ENCODE assay signal across 1 cellular context in the genomic region with DNA sequence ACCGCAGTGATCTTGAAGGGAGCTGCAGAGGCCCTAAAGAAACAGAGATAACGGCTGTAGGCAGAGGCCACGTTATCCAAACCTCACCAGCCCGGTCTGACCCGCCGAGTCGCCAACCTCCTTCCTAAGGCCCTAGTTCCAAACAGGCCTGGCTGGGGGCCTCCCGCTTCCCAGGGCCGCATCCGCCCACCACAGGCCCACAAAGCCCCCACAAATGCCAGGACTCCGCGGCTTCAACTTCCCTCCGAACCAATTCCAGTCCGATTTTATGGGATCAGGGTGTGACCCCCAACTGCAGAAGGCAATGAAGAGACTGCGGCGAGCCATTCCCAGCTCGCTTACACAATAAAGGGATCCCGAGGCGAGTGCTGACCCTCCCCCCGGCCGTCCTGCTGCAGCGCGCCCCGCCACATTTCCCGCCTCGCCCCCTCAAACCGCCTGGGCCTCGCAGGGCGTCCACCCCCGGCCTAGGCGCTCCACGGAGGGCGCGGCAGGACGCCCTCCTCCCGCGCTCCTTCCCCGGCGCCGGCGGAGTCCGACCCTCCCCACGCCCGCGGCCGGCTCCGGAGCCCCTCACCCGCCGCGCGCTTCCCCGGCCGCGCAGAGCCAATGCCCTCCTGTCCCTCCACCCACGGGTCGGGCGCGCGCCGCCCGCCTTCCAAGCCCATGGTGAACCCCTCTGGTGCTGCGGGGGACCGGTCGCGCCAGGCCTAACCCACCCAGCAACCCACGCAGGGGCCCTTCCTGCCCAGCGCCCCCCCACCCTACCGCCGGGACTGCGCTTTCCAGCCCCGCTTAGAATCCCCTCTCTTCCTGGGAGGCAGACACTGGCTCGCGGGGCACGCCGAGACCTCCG.
TF ChIP-seq lines count a peak whose summit lies in the region.

No MANE protein-coding gene starts in this region.

TF ChIP-seq in HepG2, 621 proteins besides CTCF, POLR2A, EP300 and RAD21 (continues in another document):
- TF ChIP-seq, protein P1, sequence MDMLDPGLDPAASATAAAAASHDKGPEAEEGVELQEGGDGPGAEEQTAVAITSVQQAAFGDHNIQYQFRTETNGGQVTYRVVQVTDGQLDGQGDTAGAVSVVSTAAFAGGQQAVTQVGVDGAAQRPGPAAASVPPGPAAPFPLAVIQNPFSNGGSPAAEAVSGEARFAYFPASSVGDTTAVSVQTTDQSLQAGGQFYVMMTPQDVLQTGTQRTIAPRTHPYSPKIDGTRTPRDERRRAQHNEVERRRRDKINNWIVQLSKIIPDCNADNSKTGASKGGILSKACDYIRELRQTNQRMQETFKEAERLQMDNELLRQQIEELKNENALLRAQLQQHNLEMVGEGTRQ (IDR thresholded peaks at IDR 0.05; ENCODE audit: low read depth, low read length): no peak
- TF ChIP-seq, protein P1 (CRISPR knock-in tag; IDR thresholded peaks at IDR 0.05; ENCODE audit: borderline replicate concordance): no peak
- 0 out of 2 replicates have a peak, but pooled peaks have one; percentile 19 for TF ChIP-seq ZNF777 (CRISPR knock-in tag; IDR thresholded peaks at IDR 0.05)
- TF ChIP-seq, protein P2, sequence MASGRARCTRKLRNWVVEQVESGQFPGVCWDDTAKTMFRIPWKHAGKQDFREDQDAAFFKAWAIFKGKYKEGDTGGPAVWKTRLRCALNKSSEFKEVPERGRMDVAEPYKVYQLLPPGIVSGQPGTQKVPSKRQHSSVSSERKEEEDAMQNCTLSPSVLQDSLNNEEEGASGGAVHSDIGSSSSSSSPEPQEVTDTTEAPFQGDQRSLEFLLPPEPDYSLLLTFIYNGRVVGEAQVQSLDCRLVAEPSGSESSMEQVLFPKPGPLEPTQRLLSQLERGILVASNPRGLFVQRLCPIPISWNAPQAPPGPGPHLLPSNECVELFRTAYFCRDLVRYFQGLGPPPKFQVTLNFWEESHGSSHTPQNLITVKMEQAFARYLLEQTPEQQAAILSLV (CRISPR knock-in tag; IDR thresholded peaks at IDR 0.05; ENCODE audit: borderline replicate concordance): peak; percentile 31; the same call in 1 of the 2 replicates
- TF ChIP-seq PRDM4 (CRISPR knock-in tag; IDR thresholded peaks at IDR 0.05; ENCODE audit: borderline replicate concordance): no peak
- TF ChIP-seq ASH2L (IDR thresholded peaks at IDR 0.05; ENCODE audit: insufficient read length, low read depth, low read length): peak; percentile 24
- TF ChIP-seq, protein P3, sequence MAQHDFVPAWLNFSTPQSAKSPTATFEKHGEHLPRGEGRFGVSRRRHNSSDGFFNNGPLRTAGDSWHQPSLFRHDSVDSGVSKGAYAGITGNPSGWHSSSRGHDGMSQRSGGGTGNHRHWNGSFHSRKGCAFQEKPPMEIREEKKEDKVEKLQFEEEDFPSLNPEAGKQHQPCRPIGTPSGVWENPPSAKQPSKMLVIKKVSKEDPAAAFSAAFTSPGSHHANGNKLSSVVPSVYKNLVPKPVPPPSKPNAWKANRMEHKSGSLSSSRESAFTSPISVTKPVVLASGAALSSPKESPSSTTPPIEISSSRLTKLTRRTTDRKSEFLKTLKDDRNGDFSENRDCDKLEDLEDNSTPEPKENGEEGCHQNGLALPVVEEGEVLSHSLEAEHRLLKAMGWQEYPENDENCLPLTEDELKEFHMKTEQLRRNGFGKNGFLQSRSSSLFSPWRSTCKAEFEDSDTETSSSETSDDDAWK (CRISPR knock-in tag; IDR thresholded peaks at IDR 0.05): no peak
- TF ChIP-seq FLYWCH1 (CRISPR knock-in tag; IDR thresholded peaks at IDR 0.05): no peak
- TF ChIP-seq ZNF546 (CRISPR knock-in tag; conservative IDR thresholded peaks at IDR 0.05): no peak
- no peak for TF ChIP-seq CREB1 (IDR thresholded peaks at IDR 0.05)
- no peak for TF ChIP-seq CREB1 (CRISPR knock-in tag; IDR thresholded peaks at IDR 0.05)
- 0 out of 2 replicates have a peak, but pooled peaks have one; percentile 6 for TF ChIP-seq NR0B2 (CRISPR knock-in tag; IDR thresholded peaks at IDR 0.05)
- TF ChIP-seq ZNF513 (CRISPR knock-in tag; conservative IDR thresholded peaks at IDR 0.05): no peak
- peak; percentile 49; the same call in 1 of the 2 replicates for TF ChIP-seq CEBPB (IDR thresholded peaks at IDR 0.05; ENCODE audit: borderline replicate concordance, low read depth, low read length)
- no peak for TF ChIP-seq FIP1L1 (IDR thresholded peaks at IDR 0.05; ENCODE audit: borderline replicate concordance, insufficient read depth, low read depth, low read length)
- no peak for TF ChIP-seq HOMEZ (CRISPR knock-in tag; IDR thresholded peaks at IDR 0.05; ENCODE audit: low read depth)
- TF ChIP-seq SRY (CRISPR knock-in tag; IDR thresholded peaks at IDR 0.05): peak; percentile 49; the same call in 1 of the 2 replicates
- TF ChIP-seq THAP7 (CRISPR knock-in tag; IDR thresholded peaks at IDR 0.05): no peak
- TF ChIP-seq ZFP82 (CRISPR knock-in tag; IDR thresholded peaks at IDR 0.05; ENCODE audit: borderline replicate concordance): peak; percentile 69; the same call in 1 of the 2 replicates
- TF ChIP-seq FOXP1 (IDR thresholded peaks at IDR 0.05): no peak
- no peak for TF ChIP-seq FOXP1 (CRISPR knock-in tag; IDR thresholded peaks at IDR 0.05)
- TF ChIP-seq ZNF468 (CRISPR knock-in tag; IDR thresholded peaks at IDR 0.05): no peak
- no peak for TF ChIP-seq ZNF44 (CRISPR knock-in tag; IDR thresholded peaks at IDR 0.05)
- TF ChIP-seq KDM5A (IDR thresholded peaks at IDR 0.05; ENCODE audit: borderline replicate concordance, low read length): no peak
- 0 out of 2 replicates have a peak, but pooled peaks have one; percentile 2 for TF ChIP-seq ZNF552 (CRISPR knock-in tag; IDR thresholded peaks at IDR 0.05; ENCODE audit: borderline replicate concordance)
- peak; percentile 68; the same call in 1 of the 2 replicates for TF ChIP-seq ZNF776 (CRISPR knock-in tag; IDR thresholded peaks at IDR 0.05)
- peak; percentile 68; the same call in 1 of the 2 replicates for TF ChIP-seq ZNF235 (CRISPR knock-in tag; IDR thresholded peaks at IDR 0.05; ENCODE audit: borderline replicate concordance)
- TF ChIP-seq SATB2 (CRISPR knock-in tag; IDR thresholded peaks at IDR 0.05): no peak
- no peak for TF ChIP-seq PAXIP1 (CRISPR knock-in tag; conservative IDR thresholded peaks at IDR 0.05)
- no peak for TF ChIP-seq KLF6 (CRISPR knock-in tag; IDR thresholded peaks at IDR 0.05)
- TF ChIP-seq ELF4 (CRISPR knock-in tag; IDR thresholded peaks at IDR 0.05; ENCODE audit: borderline replicate concordance): no peak
- TF ChIP-seq ZHX1 (CRISPR knock-in tag; IDR thresholded peaks at IDR 0.05; ENCODE audit: low read depth): no peak
- no peak for TF ChIP-seq DNMT1 (CRISPR knock-in tag; IDR thresholded peaks at IDR 0.05)
- TF ChIP-seq MEF2D (CRISPR knock-in tag; IDR thresholded peaks at IDR 0.05): no peak
- TF ChIP-seq KDM2A (CRISPR knock-in tag; IDR thresholded peaks at IDR 0.05; ENCODE audit: borderline replicate concordance, low read depth): peak; percentile 19; the same call in 1 of the 2 replicates
- TF ChIP-seq HOXA5 (CRISPR knock-in tag; IDR thresholded peaks at IDR 0.05): no peak; the same call in 1 of the 2 replicates
- TF ChIP-seq SMC3 (IDR thresholded peaks at IDR 0.05; ENCODE audit: low read length): no peak
